ENCODE assay signal across 1 cellular context in the genomic region with DNA sequence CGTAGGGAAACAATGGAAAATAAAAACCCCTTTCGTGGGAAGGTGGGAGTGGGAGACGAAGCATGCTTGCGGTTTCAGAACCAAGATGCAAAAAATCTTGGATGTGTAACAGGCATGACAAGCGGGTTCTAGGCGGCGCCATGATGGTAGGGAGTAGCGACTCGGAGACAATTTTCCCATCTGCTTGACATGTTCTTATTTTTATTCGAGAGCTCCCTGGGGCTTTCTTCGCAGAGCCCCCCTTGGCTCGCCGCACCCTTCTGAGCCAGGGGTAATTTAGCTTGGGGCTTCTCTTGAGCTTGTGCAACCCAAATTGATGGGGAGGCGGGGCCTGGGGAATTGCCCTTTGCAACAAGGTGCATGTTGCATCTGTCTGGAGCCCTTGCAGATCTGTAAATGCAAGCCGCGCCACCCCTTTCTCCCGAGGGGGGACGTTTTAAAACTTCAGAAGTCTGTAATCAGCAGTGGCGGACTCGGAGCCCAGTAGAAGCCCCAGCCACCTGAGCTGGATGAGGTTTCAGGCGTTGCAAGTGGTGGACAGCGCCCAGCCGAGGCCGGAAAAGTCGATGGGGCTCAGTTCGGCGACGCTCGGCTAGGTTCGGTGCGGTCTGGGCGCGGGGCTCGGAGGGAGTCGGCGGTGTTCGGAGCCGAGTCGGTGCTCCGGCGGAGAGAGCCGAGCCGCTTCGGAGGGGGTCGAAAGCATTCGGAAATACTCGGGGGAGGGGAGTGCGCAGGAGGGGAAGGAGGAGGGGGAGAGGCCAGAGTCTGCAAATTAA.
TF ChIP-seq lines count a peak whose summit lies in the region.

No MANE protein-coding gene starts in this region.

TF ChIP-seq in HEK293, 187 proteins besides CTCF, POLR2A, EP300 and RAD21 (continued from another document):
- TF ChIP-seq, protein P1, sequence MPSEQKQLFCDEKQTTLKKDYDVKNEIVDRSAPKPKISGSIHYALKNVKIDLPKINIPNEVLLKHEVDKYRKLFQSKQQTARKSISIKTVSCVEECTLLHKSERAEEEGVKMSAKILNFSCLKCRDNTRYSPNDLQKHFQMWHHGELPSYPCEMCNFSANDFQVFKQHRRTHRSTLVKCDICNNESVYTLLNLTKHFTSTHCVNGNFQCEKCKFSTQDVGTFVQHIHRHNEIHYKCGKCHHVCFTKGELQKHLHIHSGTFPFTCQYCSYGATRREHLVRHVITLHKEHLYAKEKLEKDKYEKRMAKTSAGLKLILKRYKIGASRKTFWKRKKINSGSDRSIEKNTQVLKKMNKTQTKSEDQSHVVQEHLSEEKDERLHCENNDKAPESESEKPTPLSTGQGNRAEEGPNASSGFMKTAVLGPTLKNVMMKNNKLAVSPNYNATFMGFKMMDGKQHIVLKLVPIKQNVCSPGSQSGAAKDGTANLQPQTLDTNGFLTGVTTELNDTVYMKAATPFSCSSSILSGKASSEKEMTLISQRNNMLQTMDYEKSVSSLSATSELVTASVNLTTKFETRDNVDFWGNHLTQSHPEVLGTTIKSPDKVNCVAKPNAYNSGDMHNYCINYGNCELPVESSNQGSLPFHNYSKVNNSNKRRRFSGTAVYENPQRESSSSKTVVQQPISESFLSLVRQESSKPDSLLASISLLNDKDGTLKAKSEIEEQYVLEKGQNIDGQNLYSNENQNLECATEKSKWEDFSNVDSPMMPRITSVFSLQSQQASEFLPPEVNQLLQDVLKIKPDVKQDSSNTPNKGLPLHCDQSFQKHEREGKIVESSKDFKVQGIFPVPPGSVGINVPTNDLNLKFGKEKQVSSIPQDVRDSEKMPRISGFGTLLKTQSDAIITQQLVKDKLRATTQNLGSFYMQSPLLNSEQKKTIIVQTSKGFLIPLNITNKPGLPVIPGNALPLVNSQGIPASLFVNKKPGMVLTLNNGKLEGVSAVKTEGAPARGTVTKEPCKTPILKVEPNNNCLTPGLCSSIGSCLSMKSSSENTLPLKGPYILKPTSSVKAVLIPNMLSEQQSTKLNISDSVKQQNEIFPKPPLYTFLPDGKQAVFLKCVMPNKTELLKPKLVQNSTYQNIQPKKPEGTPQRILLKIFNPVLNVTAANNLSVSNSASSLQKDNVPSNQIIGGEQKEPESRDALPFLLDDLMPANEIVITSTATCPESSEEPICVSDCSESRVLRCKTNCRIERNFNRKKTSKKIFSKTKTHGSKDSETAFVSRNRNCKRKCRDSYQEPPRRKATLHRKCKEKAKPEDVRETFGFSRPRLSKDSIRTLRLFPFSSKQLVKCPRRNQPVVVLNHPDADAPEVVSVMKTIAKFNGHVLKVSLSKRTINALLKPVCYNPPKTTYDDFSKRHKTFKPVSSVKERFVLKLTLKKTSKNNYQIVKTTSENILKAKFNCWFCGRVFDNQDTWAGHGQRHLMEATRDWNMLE (tag by site-specific recombination; conservative IDR thresholded peaks at IDR 0.05; ENCODE audit: low read depth), result no peak
- TF ChIP-seq KLF1 (tag by site-specific recombination; IDR thresholded peaks at IDR 0.05) (no peak), PBX3 (CRISPR knock-in tag; IDR thresholded peaks at IDR 0.05) (no peak), ZNF776 (tag by site-specific recombination; IDR thresholded peaks at IDR 0.05; ENCODE audit: borderline replicate concordance) (no peak), ZNF610 (tag by site-specific recombination; IDR thresholded peaks at IDR 0.05; ENCODE audit: borderline replicate concordance) (no peak), SCRT2 (tag by site-specific recombination; IDR thresholded peaks at IDR 0.05) (peak; percentile 91), ZBTB17 (tag by site-specific recombination; IDR thresholded peaks at IDR 0.05) (peak; percentile 97), KLF9 (tag by site-specific recombination; IDR thresholded peaks at IDR 0.05; ENCODE audit: low read depth) (no peak), MEIS1 (CRISPR knock-in tag; IDR thresholded peaks at IDR 0.05; ENCODE audit: borderline replicate concordance) (no peak)
- TF ChIP-seq, protein P2, sequence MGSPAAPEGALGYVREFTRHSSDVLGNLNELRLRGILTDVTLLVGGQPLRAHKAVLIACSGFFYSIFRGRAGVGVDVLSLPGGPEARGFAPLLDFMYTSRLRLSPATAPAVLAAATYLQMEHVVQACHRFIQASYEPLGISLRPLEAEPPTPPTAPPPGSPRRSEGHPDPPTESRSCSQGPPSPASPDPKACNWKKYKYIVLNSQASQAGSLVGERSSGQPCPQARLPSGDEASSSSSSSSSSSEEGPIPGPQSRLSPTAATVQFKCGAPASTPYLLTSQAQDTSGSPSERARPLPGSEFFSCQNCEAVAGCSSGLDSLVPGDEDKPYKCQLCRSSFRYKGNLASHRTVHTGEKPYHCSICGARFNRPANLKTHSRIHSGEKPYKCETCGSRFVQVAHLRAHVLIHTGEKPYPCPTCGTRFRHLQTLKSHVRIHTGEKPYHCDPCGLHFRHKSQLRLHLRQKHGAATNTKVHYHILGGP (tag by site-specific recombination; IDR thresholded peaks at IDR 0.05), result no peak
- TF ChIP-seq, protein P3, sequence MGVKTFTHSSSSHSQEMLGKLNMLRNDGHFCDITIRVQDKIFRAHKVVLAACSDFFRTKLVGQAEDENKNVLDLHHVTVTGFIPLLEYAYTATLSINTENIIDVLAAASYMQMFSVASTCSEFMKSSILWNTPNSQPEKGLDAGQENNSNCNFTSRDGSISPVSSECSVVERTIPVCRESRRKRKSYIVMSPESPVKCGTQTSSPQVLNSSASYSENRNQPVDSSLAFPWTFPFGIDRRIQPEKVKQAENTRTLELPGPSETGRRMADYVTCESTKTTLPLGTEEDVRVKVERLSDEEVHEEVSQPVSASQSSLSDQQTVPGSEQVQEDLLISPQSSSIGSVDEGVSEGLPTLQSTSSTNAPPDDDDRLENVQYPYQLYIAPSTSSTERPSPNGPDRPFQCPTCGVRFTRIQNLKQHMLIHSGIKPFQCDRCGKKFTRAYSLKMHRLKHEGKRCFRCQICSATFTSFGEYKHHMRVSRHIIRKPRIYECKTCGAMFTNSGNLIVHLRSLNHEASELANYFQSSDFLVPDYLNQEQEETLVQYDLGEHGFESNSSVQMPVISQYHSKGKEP (tag by site-specific recombination; IDR thresholded peaks at IDR 0.05), result peak; percentile 50; the same call in 1 of the 2 replicates
TF ChIP-seq in HEK293: peak in this region for 5.
